Comparison of ENCODE assay signal across 28 cellular contexts in genomic region chr5:125607018-125607417, GRCh38.
DNase-seq lines count a peak whose midpoint lies in the region; ATAC-seq and TF ChIP-seq lines count a peak whose summit lies in the region.
"Had no signal": no experiment of that assay in that cellular context is flagged by ENCODE, and none has a peak within 500 bp of the region (broad histone marks: within the 10 kb centered on the region; RNA-seq: fewer than 3 reads in every experiment).

No MANE protein-coding gene starts in this region.

- no peak overlapping the region for H4K91ac ChIP-seq in H9 (ENCODE audit: insufficient read length, low read depth, low read length)

- no peak overlapping the region for H3K56ac ChIP-seq in H9 (ENCODE audit: insufficient read length, low read depth, low read length)

- H3K36me3 Mint-ChIP-seq in H9 (ENCODE audit: insufficient read depth in 1 of 3, low read depth in 3 of 3) = peaks cover 0 to 7% (median 0%) of the 10 kb centered on the region in 3 experiments; a peak in 1 of 7 replicates
- H3K36me3 Mint-ChIP-seq: activated CD8-positive, alpha-beta memory T cell treated with anti-CD3 and anti-CD28 coated beads, Interleukin-2, amount 10 ng/mL, durations not matched to agents 7 days and 5 days; mesothelial cell of epicardium; naive thymus-derived CD8-positive, alpha-beta T cell had no signal

- H2BK5ac ChIP-seq in H9 (ENCODE audit: insufficient read length, low read length) = no peak overlapping the region

- no peak overlapping the region for H2BK20ac ChIP-seq in H9 (ENCODE audit: low read depth, low read length, poor library complexity, severe bottlenecking)

- H3K9ac ChIP-seq in H9 (ENCODE audit: extremely low read depth, insufficient read length, low read length) = no peak overlapping the region

- H4K8ac ChIP-seq in H9 (replicated peaks; ENCODE audit: insufficient read length, low read depth, low read length) = no peak overlapping the region

- DNase-seq in A172 (ENCODE audit: low spot score) = peak; percentile 51
- peak; percentile 7 for DNase-seq in M059J (ENCODE audit: low read depth)
- peak; percentile 23 for DNase-seq in astrocyte of the spinal cord (ENCODE audit: low read depth, low spot score)
- peak; percentile 18 for DNase-seq in glomerular endothelial cell (ENCODE audit: extremely low read depth, low read depth, low spot score)
- DNase-seq in UCSD-AML1 (lab: John Stamatoyannopoulos, UW; ENCODE audit: unreplicated experiment) = no peak
- no peak for DNase-seq in H9
- DNase-seq: activated CD4-positive, alpha-beta T cell treated with anti-CD3 and anti-CD28 coated beads, Interleukin-2, amount 10 ng/mL, durations not matched to agents 24 days and 14 days; activated CD8-positive, alpha-beta memory T cell treated with anti-CD3 and anti-CD28 coated beads, Interleukin-2, amount 10 ng/mL, durations not matched to agents 7 days and 5 days; activated naive CD4-positive, alpha-beta T cell treated with anti-CD3 and anti-CD28 coated beads, Interleukin-2, amount 50 U/mL, for 16 hours; DND-41; naive thymus-derived CD8-positive, alpha-beta T cell; NCI-H187; NCI-H82; SIG-M5; stimulated activated naive CD8-positive, alpha-beta T cell treated with anti-CD3 and anti-CD28 coated beads, Interleukin-15, amount 100 ng/mL, for 72 hours; T-helper 1 cell had no signal

- TF ChIP-seq CTCF in astrocyte of the spinal cord (IDR thresholded peaks at IDR 0.05; ENCODE audit: low read depth, low read length) (no peak), H9 (conservative IDR thresholded peaks at IDR 0.05) (no peak)

- no peak overlapping the region for H3K23ac ChIP-seq in H9 (ENCODE audit: insufficient read length, low read depth, low read length)

- WGBS in H9 (ENCODE audit: extremely low coverage, insufficient read length, low lambda C conversion rate) = no CpG with 5 or more reads among the region's 2 CpGs

- no peak overlapping the region for H3K4ac ChIP-seq in H9 (ENCODE audit: low read depth, low read length)

- H3T11ph ChIP-seq in H9 (ENCODE audit: low read length) = no peak overlapping the region

- in situ Hi-C loops in astrocyte of the spinal cord (cut with HindIII; ENCODE audit: low sequenced_read_pairs) = no loop called here

- no peaks in the 10 kb centered on the region for H3K27me3 ChIP-seq in H9 (ENCODE audit: insufficient read depth, low read length)
- H3K27me3 ChIP-seq: ascending aorta, right atrium auricular region, tibial nerve had no signal

- H3K9me3 Mint-ChIP-seq in H9 = peaks cover 2 to 8% of the 10 kb centered on the region in 2 experiments; a peak in 3 of 5 replicates
- H3K9me3 Mint-ChIP-seq: activated CD4-positive, alpha-beta T cell treated with anti-CD3 and anti-CD28 coated beads, Interleukin-2, amount 10 ng/mL, durations not matched to agents 24 days and 14 days; mesothelial cell of epicardium had no signal

- no peak overlapping the region for H2AFZ ChIP-seq in H9 (ENCODE audit: low read length)
- H2AFZ ChIP-seq: PC-9 had no signal

- no peaks in the 10 kb centered on the region for H3K79me1 ChIP-seq in H9 (ENCODE audit: insufficient read depth, low read depth, low read length, poor library complexity, severe bottlenecking)

- H3K27me3 Mint-ChIP-seq in H9 (ENCODE audit: low read depth) = no peaks in the 10 kb centered on the region
- H3K27me3 Mint-ChIP-seq: activated CD4-positive, alpha-beta T cell treated with anti-CD3 and anti-CD28 coated beads, Interleukin-2, amount 10 ng/mL, durations not matched to agents 24 days and 14 days; activated CD8-positive, alpha-beta memory T cell treated with anti-CD3 and anti-CD28 coated beads, Interleukin-2, amount 10 ng/mL, durations not matched to agents 7 days and 5 days; B cell; naive thymus-derived CD8-positive, alpha-beta T cell; stimulated activated naive CD8-positive, alpha-beta T cell treated with anti-CD3 and anti-CD28 coated beads, Interleukin-15, amount 100 ng/mL, for 72 hours had no signal

- H2BK120ac ChIP-seq in H9 (ENCODE audit: low read depth, low read length, poor library complexity, severe bottlenecking) = no peak overlapping the region

- no peaks in the 10 kb centered on the region for H3K4me1 ChIP-seq in H9 (ENCODE audit: insufficient read depth, low read length)
- H3K4me1 ChIP-seq: A549, ascending aorta, right atrium auricular region, tibial nerve had no signal

- no peaks in the 10 kb centered on the region for H3K9me3 ChIP-seq in H9 (ENCODE audit: control insufficient read depth, low read depth, low read length)
- H3K9me3 ChIP-seq: A549, ascending aorta, right atrium auricular region, tibial nerve had no signal

- no peaks in the 10 kb centered on the region for H4K20me1 ChIP-seq in H9 (ENCODE audit: control insufficient read depth, insufficient read depth, insufficient read length)

- H3K27ac Mint-ChIP-seq in H9 = no peak overlapping the region
- H3K27ac Mint-ChIP-seq: activated CD4-positive, alpha-beta T cell treated with anti-CD3 and anti-CD28 coated beads, Interleukin-2, amount 10 ng/mL, durations not matched to agents 24 days and 14 days; activated CD8-positive, alpha-beta memory T cell treated with anti-CD3 and anti-CD28 coated beads, Interleukin-2, amount 10 ng/mL, durations not matched to agents 7 days and 5 days; B cell; mesothelial cell of epicardium; naive thymus-derived CD8-positive, alpha-beta T cell had no signal

- no peak overlapping the region for H2BK12ac ChIP-seq in H9 (ENCODE audit: insufficient read length, low read depth, low read length)

- no peak overlapping the region for H3K4me3 ChIP-seq in astrocyte of the spinal cord (ENCODE audit: low read depth, low read length)
- H3K4me3 ChIP-seq: A549, ascending aorta, K562, PC-9, right atrium auricular region, tibial nerve had no signal

- H3K4me2 ChIP-seq in H9 (ENCODE audit: insufficient read depth, insufficient read length, low read length) = no peak overlapping the region
- H3K4me2 ChIP-seq: A549, PC-9 had no signal

- no peak overlapping the region for H4K5ac ChIP-seq in H9 (ENCODE audit: insufficient read length, low read depth, low read length)

- H3K4me3 Mint-ChIP-seq in H9 = no peak overlapping the region
- H3K4me3 Mint-ChIP-seq: activated CD4-positive, alpha-beta T cell treated with anti-CD3 and anti-CD28 coated beads, Interleukin-2, amount 10 ng/mL, durations not matched to agents 24 days and 14 days; activated CD8-positive, alpha-beta memory T cell treated with anti-CD3 and anti-CD28 coated beads, Interleukin-2, amount 10 ng/mL, durations not matched to agents 7 days and 5 days; B cell; mesothelial cell of epicardium; naive thymus-derived CD8-positive, alpha-beta T cell; stimulated activated naive CD8-positive, alpha-beta T cell treated with anti-CD3 and anti-CD28 coated beads, Interleukin-15, amount 100 ng/mL, for 72 hours had no signal

- H3K79me2 ChIP-seq in H9 (ENCODE audit: insufficient read depth, low read length) = no peaks in the 10 kb centered on the region

- no peaks in the 10 kb centered on the region for H3K4me1 Mint-ChIP-seq in H9
- H3K4me1 Mint-ChIP-seq: activated CD4-positive, alpha-beta T cell treated with anti-CD3 and anti-CD28 coated beads, Interleukin-2, amount 10 ng/mL, durations not matched to agents 24 days and 14 days; activated CD8-positive, alpha-beta memory T cell treated with anti-CD3 and anti-CD28 coated beads, Interleukin-2, amount 10 ng/mL, durations not matched to agents 7 days and 5 days; B cell; naive thymus-derived CD8-positive, alpha-beta T cell; stimulated activated naive CD8-positive, alpha-beta T cell treated with anti-CD3 and anti-CD28 coated beads, Interleukin-15, amount 100 ng/mL, for 72 hours had no signal

- no peak overlapping the region for H2AK5ac ChIP-seq in H9 (ENCODE audit: insufficient read length, low read length)

- no peak overlapping the region for H3K27ac ChIP-seq in H9 (ENCODE audit: insufficient read length, low read depth, low read length)
- H3K27ac ChIP-seq: A549, ascending aorta, PC-9, right atrium auricular region, tibial nerve had no signal

- no peak overlapping the region for H3K14ac ChIP-seq in H9 (ENCODE audit: insufficient read depth, low read length)

- ATAC-seq in GM19463 (IDR thresholded peaks at IDR 0.05; ENCODE audit: unreplicated experiment) = no peak
- ATAC-seq in GM21515 (IDR thresholded peaks at IDR 0.05; ENCODE audit: unreplicated experiment) = no peak
- ATAC-seq: A549; activated CD8-positive, alpha-beta memory T cell treated with anti-CD3 and anti-CD28 coated beads, Interleukin-2, amount 10 ng/mL, durations not matched to agents 7 days and 5 days; HCT116; K562; left lobe of liver; naive thymus-derived CD8-positive, alpha-beta T cell; stimulated activated naive CD8-positive, alpha-beta T cell treated with anti-CD3 and anti-CD28 coated beads, Interleukin-15, amount 100 ng/mL, for 72 hours had no signal

- no peaks in the 10 kb centered on the region for H3K23me2 ChIP-seq in H9 (ENCODE audit: insufficient read length, low read depth, low read length, poor library complexity, severe bottlenecking)

- H2BK15ac ChIP-seq in H9 (ENCODE audit: low read depth, low read length) = no peak overlapping the region

- no peak overlapping the region for H3K18ac ChIP-seq in H9 (ENCODE audit: insufficient read length, low read depth, low read length)

Comparison
In these comparisons a context has a peak if more than half of its experiments do, and no peak if none do; other contexts are left out.
1. DNase-seq: peak in A172 (single experiment), M059J (single experiment), astrocyte of the spinal cord (single experiment) and glomerular endothelial cell (single experiment); none in UCSD-AML1 (single experiment) and H9 (single experiment).